In genomic region chr17:64974052-64974749, GRCh38 we compare ENCODE assay signal across 2 cellular contexts.
A peak's percentile ranks its signal among the peaks of the same experiment; 100 is the strongest.
TF ChIP-seq lines count a peak whose summit lies in the region.

No MANE protein-coding gene starts in this region.

TF ChIP-seq in endothelial cell of umbilical vein, 7 proteins besides CTCF, POLR2A, EP300 and RAD21:
- TF ChIP-seq FOS (IDR thresholded peaks at IDR 0.05; ENCODE audit: borderline replicate concordance, insufficient read depth, low read length) (peak; percentile 67), JUN (IDR thresholded peaks at IDR 0.05; ENCODE audit: borderline replicate concordance, insufficient read depth, insufficient read length, low read depth) (peak; percentile 52)
TF ChIP-seq in endothelial cell of umbilical vein: peak in this region for 2; not testable (repeated sequence) for 5.

TF ChIP-seq in HepG2, 621 proteins besides CTCF, POLR2A, EP300 and RAD21:
- TF ChIP-seq ARID2 (CRISPR knock-in tag; IDR thresholded peaks at IDR 0.05; ENCODE audit: borderline replicate concordance) (0 out of 2 replicates have a peak, but pooled peaks have one; percentile 27), ZNF264 (CRISPR knock-in tag; IDR thresholded peaks at IDR 0.05) (0 out of 2 replicates have a peak, but pooled peaks have one; percentile 45)
- TF ChIP-seq, protein P1, sequence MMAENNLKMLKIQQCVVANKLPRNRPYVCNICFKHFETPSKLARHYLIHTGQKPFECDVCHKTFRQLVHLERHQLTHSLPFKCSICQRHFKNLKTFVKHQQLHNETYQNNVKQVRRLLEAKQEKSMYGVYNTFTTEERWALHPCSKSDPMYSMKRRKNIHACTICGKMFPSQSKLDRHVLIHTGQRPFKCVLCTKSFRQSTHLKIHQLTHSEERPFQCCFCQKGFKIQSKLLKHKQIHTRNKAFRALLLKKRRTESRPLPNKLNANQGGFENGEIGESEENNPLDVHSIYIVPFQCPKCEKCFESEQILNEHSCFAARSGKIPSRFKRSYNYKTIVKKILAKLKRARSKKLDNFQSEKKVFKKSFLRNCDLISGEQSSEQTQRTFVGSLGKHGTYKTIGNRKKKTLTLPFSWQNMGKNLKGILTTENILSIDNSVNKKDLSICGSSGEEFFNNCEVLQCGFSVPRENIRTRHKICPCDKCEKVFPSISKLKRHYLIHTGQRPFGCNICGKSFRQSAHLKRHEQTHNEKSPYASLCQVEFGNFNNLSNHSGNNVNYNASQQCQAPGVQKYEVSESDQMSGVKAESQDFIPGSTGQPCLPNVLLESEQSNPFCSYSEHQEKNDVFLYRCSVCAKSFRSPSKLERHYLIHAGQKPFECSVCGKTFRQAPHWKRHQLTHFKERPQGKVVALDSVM (CRISPR knock-in tag; IDR thresholded peaks at IDR 0.05), result peak; percentile 60; the same call in 1 of the 2 replicates
TF ChIP-seq in HepG2: peak in this region for 3; not testable (repeated sequence) for 618.
